In the genomic region with DNA sequence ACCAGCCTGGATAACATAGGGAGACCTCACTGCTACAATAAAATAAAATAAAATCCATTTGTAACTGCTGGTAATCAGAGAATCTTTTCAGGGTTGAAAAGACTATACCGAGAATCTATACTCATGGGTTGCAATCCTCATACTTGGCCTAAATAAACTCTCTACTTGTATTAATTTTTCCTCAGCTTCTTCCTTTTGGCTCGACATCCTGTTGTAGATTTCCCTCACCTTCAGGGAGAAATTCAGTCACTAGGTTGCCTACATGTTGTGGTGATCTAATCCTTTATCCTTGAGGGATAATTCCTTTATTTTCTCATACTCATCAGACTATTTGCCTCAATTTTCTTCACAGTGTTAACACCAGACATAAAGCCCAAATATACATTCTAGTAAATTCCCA, we compare ENCODE assay signal across 40 cellular contexts.
"Had no signal": no experiment of that assay in that cellular context is flagged by ENCODE, and none has a peak within 500 bp of the region (broad histone marks: within the 10 kb centered on the region; RNA-seq: fewer than 3 reads in every experiment).

No MANE protein-coding gene starts in this region.

- H3K27me3 Mint-ChIP-seq: activated naive CD4-positive, alpha-beta T cell treated with anti-CD3 and anti-CD28 coated beads, Interleukin-2, amount 10 ng/mL, durations not matched to agents 7 days and 5 days; activated naive CD4-positive, alpha-beta T cell treated with anti-CD3 and anti-CD28 coated beads, Interleukin-2, amount 50 U/mL, for 24 hours; activated naive CD8-positive, alpha-beta T cell; activated naive CD8-positive, alpha-beta T cell treated with anti-CD3 and anti-CD28 coated beads for 36 hours; activated naive CD8-positive, alpha-beta T cell treated with anti-CD3 and anti-CD28 coated beads, Interleukin-2, amount 10 ng/mL, durations not matched to agents 7 days and 5 days; activated naive CD8-positive, alpha-beta T cell treated with anti-CD3 and anti-CD28 coated beads, Interleukin-2, amount 50 U/mL, for 24 hours; activated T-cell treated with anti-CD3 and anti-CD28 coated beads, Interleukin-2, amount 50 U/mL, for 24 hours; activated T-helper 17 cell treated with anti-CD3 and anti-CD28 coated beads, Interleukin-2, amount 50 U/mL, for 72 hours; brain; central memory CD8-positive, alpha-beta T cell had no signal

- H3K9me3 Mint-ChIP-seq: activated naive CD4-positive, alpha-beta T cell treated with anti-CD3 and anti-CD28 coated beads for 36 hours; activated naive CD4-positive, alpha-beta T cell treated with anti-CD3 and anti-CD28 coated beads, Interleukin-2, amount 50 U/mL, for 24 hours; activated naive CD8-positive, alpha-beta T cell treated with anti-CD3 and anti-CD28 coated beads, Interleukin-2, amount 10 ng/mL, durations not matched to agents 7 days and 5 days; activated T-cell treated with anti-CD3 and anti-CD28 coated beads, Interleukin-2, amount 50 U/mL, for 4 hours had no signal

- H3K36me3 ChIP-seq: adrenal gland, ascending aorta, brain microvascular endothelial cell, breast epithelium, cardiac muscle cell had no signal

- H3K9me3 ChIP-seq: adrenal gland, ascending aorta, breast epithelium had no signal

- H3K27me3 ChIP-seq: adrenal gland, ascending aorta, brain microvascular endothelial cell, breast epithelium, cardiac muscle cell had no signal

- DNase-seq: activated effector memory CD4-positive, alpha-beta T cell treated with anti-CD3 and anti-CD28 coated beads, Interleukin-2, amount 50 U/mL, for 16 hours; activated effector memory CD4-positive, alpha-beta T cell treated with Interleukin-2 at 50 U/mL for 16 hours; activated gamma-delta T cell; activated gamma-delta T cell treated with Interleukin-2 at 50 U/mL for 16 hours; activated naive CD4-positive, alpha-beta T cell; activated naive CD4-positive, alpha-beta T cell treated with anti-CD3 and anti-CD28 coated beads for 36 hours; activated naive CD4-positive, alpha-beta T cell treated with anti-CD3 and anti-CD28 coated beads, Interleukin-2, amount 10 ng/mL, durations not matched to agents 7 days and 5 days; activated naive CD4-positive, alpha-beta T cell treated with anti-CD3 and anti-CD28 coated beads, Interleukin-2, amount 50 U/mL, for 16 hours; activated naive CD4-positive, alpha-beta T cell treated with Interleukin-2 at 50 U/mL for 16 hours; activated naive CD8-positive, alpha-beta T cell treated with anti-CD3 and anti-CD28 coated beads for 36 hours; activated naive CD8-positive, alpha-beta T cell treated with anti-CD3 and anti-CD28 coated beads, Interleukin-2, amount 10 ng/mL, durations not matched to agents 7 days and 5 days; activated naive CD8-positive, alpha-beta T cell treated with anti-CD3 and anti-CD28 coated beads, Interleukin-2, amount 50 U/mL, for 24 hours; activated T-cell treated with anti-CD3 and anti-CD28 coated beads for 4 hours; activated T-cell treated with anti-CD3 and anti-CD28 coated beads, Interleukin-2, amount 50 U/mL, for 1 hour; activated T-cell treated with anti-CD3 and anti-CD28 coated beads, Interleukin-2, amount 50 U/mL, for 24 hours; activated T-cell treated with anti-CD3 and anti-CD28 coated beads, Interleukin-2, amount 50 U/mL, for 4 hours; activated T-cell treated with anti-CD3 and anti-CD28 coated beads, Interleukin-2, amount 50 U/mL, for 48 hours; activated T-cell treated with anti-CD3 and anti-CD28 coated beads, Interleukin-2, amount 50 U/mL, for 72 hours; adrenal gland; amniotic stem cell; amygdala; anterior cingulate cortex; aorta; brain microvascular endothelial cell; caudate nucleus; central memory CD4-positive, alpha-beta T cell; cerebellar nuclear complex had no signal

- ATAC-seq: activated naive CD4-positive, alpha-beta T cell treated with anti-CD3 and anti-CD28 coated beads, Interleukin-2, amount 50 U/mL, for 72 hours; activated naive CD8-positive, alpha-beta T cell treated with anti-CD3 and anti-CD28 coated beads, Interleukin-2, amount 50 U/mL, for 24 hours; activated T-cell treated with anti-CD3 and anti-CD28 coated beads, Interleukin-2, amount 50 U/mL, for 4 hours; activated T-cell treated with anti-CD3 and anti-CD28 coated beads, Interleukin-2, amount 50 U/mL, for 72 hours; activated T-helper 17 cell treated with anti-CD3 and anti-CD28 coated beads, Interleukin-2, amount 50 U/mL, for 72 hours had no signal

- H3K36me3 Mint-ChIP-seq: activated naive CD4-positive, alpha-beta T cell treated with anti-CD3 and anti-CD28 coated beads, Interleukin-2, amount 10 ng/mL, durations not matched to agents 7 days and 5 days; activated naive CD4-positive, alpha-beta T cell treated with anti-CD3 and anti-CD28 coated beads, Interleukin-2, amount 50 U/mL, for 24 hours; activated naive CD4-positive, alpha-beta T cell treated with anti-CD3 and anti-CD28 coated beads, Interleukin-2, amount 50 U/mL, for 72 hours; activated naive CD8-positive, alpha-beta T cell; activated naive CD8-positive, alpha-beta T cell treated with anti-CD3 and anti-CD28 coated beads for 36 hours; activated naive CD8-positive, alpha-beta T cell treated with anti-CD3 and anti-CD28 coated beads, Interleukin-2, amount 10 ng/mL, durations not matched to agents 7 days and 5 days; brain had no signal

- H3K4me3 ChIP-seq: adrenal gland, ascending aorta, breast epithelium, cardiac muscle cell had no signal

- H3K4me3 Mint-ChIP-seq: activated naive CD4-positive, alpha-beta T cell treated with anti-CD3 and anti-CD28 coated beads for 36 hours; activated naive CD4-positive, alpha-beta T cell treated with anti-CD3 and anti-CD28 coated beads, Interleukin-2, amount 10 ng/mL, durations not matched to agents 7 days and 5 days; activated naive CD4-positive, alpha-beta T cell treated with anti-CD3 and anti-CD28 coated beads, Interleukin-2, amount 50 U/mL, for 24 hours; activated naive CD8-positive, alpha-beta T cell; activated naive CD8-positive, alpha-beta T cell treated with anti-CD3 and anti-CD28 coated beads for 36 hours; activated naive CD8-positive, alpha-beta T cell treated with anti-CD3 and anti-CD28 coated beads, Interleukin-2, amount 10 ng/mL, durations not matched to agents 7 days and 5 days; activated naive CD8-positive, alpha-beta T cell treated with anti-CD3 and anti-CD28 coated beads, Interleukin-2, amount 50 U/mL, for 24 hours; activated T-cell treated with anti-CD3 and anti-CD28 coated beads, Interleukin-2, amount 50 U/mL, for 24 hours; activated T-cell treated with anti-CD3 and anti-CD28 coated beads, Interleukin-2, amount 50 U/mL, for 4 hours; activated T-cell treated with anti-CD3 and anti-CD28 coated beads, Interleukin-2, amount 50 U/mL, for 72 hours; activated T-helper 1 cell treated with anti-CD3 and anti-CD28 coated beads, Interleukin-12 subunit alpha, Interleukin-12 subunit beta, Interleukin-2, Interleukin-4 antibody, amounts not matched to agents 30 ng/mL and 10 ng/mL and 1 ng/mL, durations not matched to agents 14 hours and 24 hours and 36 hours; activated T-helper 17 cell treated with anti-CD3 and anti-CD28 coated beads, Interleukin-2, amount 50 U/mL, for 72 hours; brain; central memory CD8-positive, alpha-beta T cell had no signal

- H3K27ac ChIP-seq: adrenal gland, ascending aorta, brain microvascular endothelial cell, breast epithelium, cardiac muscle cell had no signal

- H3K4me1 ChIP-seq: adrenal gland, ascending aorta, breast epithelium had no signal

- H3K27ac Mint-ChIP-seq: activated naive CD4-positive, alpha-beta T cell treated with anti-CD3 and anti-CD28 coated beads for 36 hours; activated naive CD4-positive, alpha-beta T cell treated with anti-CD3 and anti-CD28 coated beads, Interleukin-2, amount 10 ng/mL, durations not matched to agents 7 days and 5 days; activated naive CD4-positive, alpha-beta T cell treated with anti-CD3 and anti-CD28 coated beads, Interleukin-2, amount 50 U/mL, for 24 hours; activated naive CD4-positive, alpha-beta T cell treated with anti-CD3 and anti-CD28 coated beads, Interleukin-2, amount 50 U/mL, for 72 hours; activated naive CD8-positive, alpha-beta T cell; activated naive CD8-positive, alpha-beta T cell treated with anti-CD3 and anti-CD28 coated beads for 36 hours; activated naive CD8-positive, alpha-beta T cell treated with anti-CD3 and anti-CD28 coated beads, Interleukin-2, amount 10 ng/mL, durations not matched to agents 7 days and 5 days; activated naive CD8-positive, alpha-beta T cell treated with anti-CD3 and anti-CD28 coated beads, Interleukin-2, amount 50 U/mL, for 24 hours; activated T-cell treated with anti-CD3 and anti-CD28 coated beads, Interleukin-2, amount 50 U/mL, for 24 hours; activated T-cell treated with anti-CD3 and anti-CD28 coated beads, Interleukin-2, amount 50 U/mL, for 72 hours; activated T-helper 1 cell treated with anti-CD3 and anti-CD28 coated beads, Interleukin-12 subunit alpha, Interleukin-12 subunit beta, Interleukin-2, Interleukin-4 antibody, amounts not matched to agents 30 ng/mL and 10 ng/mL and 1 ng/mL, durations not matched to agents 14 hours and 24 hours and 36 hours; activated T-helper 17 cell treated with anti-CD3 and anti-CD28 coated beads, Interleukin-2, amount 50 U/mL, for 72 hours; activated T-helper 2 cell treated with anti-CD3 and anti-CD28 coated beads, Interferon-gamma antibody, Interleukin-2, Interleukin-4, amounts not matched to agents 10 μg/mL and 5 μg/mL and 100 μg/mL, durations not matched to agents 14 hours and 24 hours and 36 hours; brain had no signal

- FAIRE-seq: astrocyte, bronchial epithelial cell had no signal

- H3K4me1 Mint-ChIP-seq: activated naive CD4-positive, alpha-beta T cell treated with anti-CD3 and anti-CD28 coated beads, Interleukin-2, amount 10 ng/mL, durations not matched to agents 7 days and 5 days; activated naive CD4-positive, alpha-beta T cell treated with anti-CD3 and anti-CD28 coated beads, Interleukin-2, amount 50 U/mL, for 24 hours; activated naive CD8-positive, alpha-beta T cell treated with anti-CD3 and anti-CD28 coated beads for 36 hours; activated naive CD8-positive, alpha-beta T cell treated with anti-CD3 and anti-CD28 coated beads, Interleukin-2, amount 10 ng/mL, durations not matched to agents 7 days and 5 days; activated naive CD8-positive, alpha-beta T cell treated with anti-CD3 and anti-CD28 coated beads, Interleukin-2, amount 50 U/mL, for 24 hours; activated T-helper 17 cell treated with anti-CD3 and anti-CD28 coated beads, Interleukin-2, amount 50 U/mL, for 72 hours; brain; central memory CD8-positive, alpha-beta T cell had no signal
